ENCODE assay signal across 21 cellular contexts in genomic region chr10:130443236-130443635, GRCh38.
"Had no signal": no experiment of that assay in that cellular context is flagged by ENCODE, and none has a peak within 500 bp of the region (broad histone marks: within the 10 kb centered on the region; RNA-seq: fewer than 3 reads in every experiment).

No MANE protein-coding gene starts in this region.

- H3K4me3 ChIP-seq: esophagus muscularis mucosa, gastrocnemius medialis, lung, neural progenitor cell, prostate gland, suprapubic skin, thyroid gland, upper lobe of left lung had no signal

- H3K9me3 ChIP-seq: esophagus muscularis mucosa, gastrocnemius medialis, prostate gland, suprapubic skin, thyroid gland, upper lobe of left lung had no signal

- H3K79me2 ChIP-seq: parathyroid adenoma had no signal

- H3K27me3 ChIP-seq: esophagus muscularis mucosa, gastrocnemius medialis, neural progenitor cell, thyroid gland, upper lobe of left lung had no signal

- H3K4me2 ChIP-seq: neural progenitor cell had no signal

- H3K9ac ChIP-seq: neural progenitor cell, parathyroid adenoma had no signal

- ATAC-seq: gastrocnemius medialis; left ventricle myocardium superior; natural killer cell treated with Interleukin-12 subunit alpha and Interleukin-12 subunit beta and Interleukin-15 and Interleukin-18, amount 100 ng/mL, for 72 hours had no signal

- H2AFZ ChIP-seq: neural progenitor cell, parathyroid adenoma had no signal

- DNase-seq: central memory CD4-positive, alpha-beta T cell; effector memory CD4-positive, alpha-beta T cell; gastrocnemius medialis; immature natural killer cell; left ventricle myocardium superior; mesenchymal stem cell; midbrain; occipital lobe; small intestine; stimulated activated CD4-positive, alpha-beta T cell treated with anti-CD3 and anti-CD28 coated beads, Interleukin-12 subunit alpha, Interleukin-12 subunit beta, amount 100 ng/mL, for 4 hours; stimulated activated naive CD4-positive, alpha-beta T cell treated with Interleukin-2 at 50 U/mL for 16 hours; thyroid gland; upper lobe of left lung had no signal

- H3K4me1 ChIP-seq: esophagus muscularis mucosa, gastrocnemius medialis, neural progenitor cell, parathyroid adenoma, prostate gland, suprapubic skin, thyroid gland, upper lobe of left lung had no signal

- H3K36me3 ChIP-seq: esophagus muscularis mucosa, gastrocnemius medialis, neural progenitor cell, prostate gland, suprapubic skin, thyroid gland, upper lobe of left lung had no signal

- H3K27ac ChIP-seq: epithelial cell of prostate, esophagus muscularis mucosa, gastrocnemius medialis, neural progenitor cell, parathyroid adenoma, prostate gland, suprapubic skin, thyroid gland, upper lobe of left lung had no signal
